ENCODE assay signal across 3 cellular contexts in genomic region chr2:137881711-137882110, GRCh38.
TF ChIP-seq lines count a peak whose summit lies in the region.

No MANE protein-coding gene starts in this region.

TF ChIP-seq in GM23338, 12 proteins besides CTCF, POLR2A, EP300 and RAD21 (continues in another document):
- TF ChIP-seq REST (IDR thresholded peaks at IDR 0.05; ENCODE audit: unreplicated experiment) (no peak), STAT1 (IDR thresholded peaks at IDR 0.05; ENCODE audit: unreplicated experiment) (no peak), EZH2 (IDR thresholded peaks at IDR 0.05; ENCODE audit: low read depth, unreplicated experiment) (no peak), JUNB (IDR thresholded peaks at IDR 0.05; ENCODE audit: unreplicated experiment) (no peak), ZNF331 (CRISPR knock-in tag; IDR thresholded peaks at IDR 0.05; ENCODE audit: low read depth) (no peak), CREB1 (CRISPR knock-in tag; IDR thresholded peaks at IDR 0.05; ENCODE audit: low read depth) (no peak), ETS1 (IDR thresholded peaks at IDR 0.05) (no peak), NANOG (IDR thresholded peaks at IDR 0.05; ENCODE audit: borderline replicate concordance) (no peak), ZNF114 (CRISPR knock-in tag; IDR thresholded peaks at IDR 0.05) (no peak)

TF ChIP-seq in HEK293, 187 proteins besides CTCF, POLR2A, EP300 and RAD21 (continued from another document):
- TF ChIP-seq ZBTB44 (tag by site-specific recombination; IDR thresholded peaks at IDR 0.05) (no peak), FEZF1 (tag by site-specific recombination; IDR thresholded peaks at IDR 0.05) (no peak), ZNF302 (tag by site-specific recombination; IDR thresholded peaks at IDR 0.05; ENCODE audit: low read depth) (no peak), YY1 (tag by site-specific recombination; IDR thresholded peaks at IDR 0.05) (no peak), SETDB1 (IDR thresholded peaks at IDR 0.05; ENCODE audit: insufficient read length, low read length) (peak; percentile 25)

TF ChIP-seq in GM12878, 131 proteins besides CTCF, POLR2A, EP300 and RAD21:
- TF ChIP-seq ZNF687 (IDR thresholded peaks at IDR 0.05): no peak
- no peak for TF ChIP-seq RFX5 (IDR thresholded peaks at IDR 0.05; ENCODE audit: low read depth, low read length)
- no peak for TF ChIP-seq ZBTB4 (CRISPR knock-in tag; IDR thresholded peaks at IDR 0.05)
- TF ChIP-seq ZZZ3 (IDR thresholded peaks at IDR 0.05; ENCODE audit: control insufficient read depth, insufficient read length, low read depth): no peak
- TF ChIP-seq MYB (IDR thresholded peaks at IDR 0.05; ENCODE audit: borderline replicate concordance, low read depth, low read length): no peak
- TF ChIP-seq SMC3 (IDR thresholded peaks at IDR 0.05; ENCODE audit: borderline replicate concordance, low read length): no peak
- no peak for TF ChIP-seq E2F8 (IDR thresholded peaks at IDR 0.05; ENCODE audit: low read depth, partially characterized antibody)
- no peak for TF ChIP-seq TBL1XR1 (IDR thresholded peaks at IDR 0.05; ENCODE audit: low read depth, low read length)
- no peak for TF ChIP-seq USF2 (IDR thresholded peaks at IDR 0.05; ENCODE audit: borderline replicate concordance, low read depth, low read length)
- no peak for TF ChIP-seq STAT1 (conservative IDR thresholded peaks at IDR 0.05)
- TF ChIP-seq CUX1 (IDR thresholded peaks at IDR 0.05; ENCODE audit: insufficient replicate concordance, low read depth, low read length): no peak
- TF ChIP-seq PAX5 (IDR thresholded peaks at IDR 0.05; ENCODE audit: borderline replicate concordance, low read depth, low read length): no peak
- no peak for TF ChIP-seq ZBTB33 (IDR thresholded peaks at IDR 0.05)
- no peak for TF ChIP-seq E4F1 (IDR thresholded peaks at IDR 0.05; ENCODE audit: borderline replicate concordance, partially characterized antibody)
- no peak for TF ChIP-seq HDAC6 (IDR thresholded peaks at IDR 0.05; ENCODE audit: unreplicated experiment)
- TF ChIP-seq FOS (IDR thresholded peaks at IDR 0.05; ENCODE audit: borderline replicate concordance, extremely low read depth, insufficient read length): no peak
- TF ChIP-seq YBX1 (IDR thresholded peaks at IDR 0.05): no peak
- TF ChIP-seq PKNOX1 (IDR thresholded peaks at IDR 0.05): no peak
